ENCODE assay signal across 29 cellular contexts in genomic region chr1:43442756-43443155, GRCh38. TPM values are rescaled to one million over a fixed set of nuclear protein-coding genes. Genes with fewer than 3 reads are reported as not detected.
DNase-seq lines count a peak whose midpoint lies in the region; ATAC-seq, FAIRE-seq and TF ChIP-seq lines count a peak whose summit lies in the region.
"Had no signal": no experiment of that assay in that cellular context is flagged by ENCODE, and none has a peak within 500 bp of the region (broad histone marks: within the 10 kb centered on the region; RNA-seq: fewer than 3 reads in every experiment).

No MANE protein-coding gene starts in this region.

- TF ChIP-seq POLR2A in spleen (IDR thresholded peaks at IDR 0.05) = no peak
- no peak for TF ChIP-seq POLR2A in thyroid gland (IDR thresholded peaks at IDR 0.05)

- no peak overlapping the region for H3K9ac ChIP-seq in H9 (ENCODE audit: extremely low read depth, insufficient read length, low read length)
- no peak overlapping the region for H3K9ac ChIP-seq in kidney (ENCODE audit: low read length in 2 of 2)
- H3K9ac ChIP-seq: SK-N-SH had no signal

- no peaks in the 10 kb centered on the region for H3K27me3 Mint-ChIP-seq in H9 (ENCODE audit: low read depth)
- H3K27me3 Mint-ChIP-seq: activated CD4-positive, alpha-beta memory T cell treated with anti-CD3 and anti-CD28 coated beads, Interleukin-2, amount 10 ng/mL, durations not matched to agents 7 days and 5 days; type B pancreatic cell had no signal

- no peak for FAIRE-seq in kidney (lab: Jason Lieb, UNC)
- FAIRE-seq: endothelial cell of umbilical vein, HepG2 had no signal

- H3K9me3 Mint-ChIP-seq in H9 = no peaks in the 10 kb centered on the region
- H3K9me3 Mint-ChIP-seq: activated CD4-positive, alpha-beta memory T cell treated with anti-CD3 and anti-CD28 coated beads, Interleukin-2, amount 10 ng/mL, durations not matched to agents 7 days and 5 days; T-helper 1 cell treated with Interleukin-12 subunit alpha and Interleukin-12 subunit beta and Interleukin-4 antibody, amounts not matched to agents 30 μg/mL and 1 μg/mL, for 36 hours; type B pancreatic cell had no signal

- no peak overlapping the region for H4K8ac ChIP-seq in H9 (replicated peaks; ENCODE audit: insufficient read length, low read depth, low read length)

- H2BK15ac ChIP-seq in H9 (ENCODE audit: low read depth, low read length) = no peak overlapping the region

- H3K27ac Mint-ChIP-seq in H9 = no peak overlapping the region
- H3K27ac Mint-ChIP-seq: activated CD4-positive, alpha-beta memory T cell treated with anti-CD3 and anti-CD28 coated beads, Interleukin-2, amount 10 ng/mL, durations not matched to agents 7 days and 5 days; T-helper 1 cell treated with Interleukin-12 subunit alpha and Interleukin-12 subunit beta and Interleukin-4 antibody, amounts not matched to agents 30 μg/mL and 1 μg/mL, for 36 hours; type B pancreatic cell had no signal

- no peaks in the 10 kb centered on the region for H4K20me1 ChIP-seq in H9 (ENCODE audit: control insufficient read depth, insufficient read depth, insufficient read length)

- no peak for ATAC-seq in HG02571 (IDR thresholded peaks at IDR 0.05; ENCODE audit: unreplicated experiment)
- ATAC-seq: activated CD4-positive, CD25-positive, alpha-beta regulatory T cell treated with anti-CD3 and anti-CD28 coated beads, Interleukin-2, amount 50 U/mL, for 24 hours; HepG2; left lung; right lobe of liver; Right ventricle myocardium inferior had no signal

- intact Hi-C loops in kidney (cut with DNase I) = no loop called here
- intact Hi-C loops in spleen (cut with DNase I; ENCODE audit: low total_unique reads) = no loop called here
- intact Hi-C loops in thyroid gland (cut with DNase I) = no loop called here

- H3K79me1 ChIP-seq in H9 (ENCODE audit: insufficient read depth, low read depth, low read length, poor library complexity, severe bottlenecking) = no peaks in the 10 kb centered on the region

- H2BK12ac ChIP-seq in H9 (ENCODE audit: insufficient read length, low read depth, low read length) = no peak overlapping the region

- H3K36me3 Mint-ChIP-seq in H9 (ENCODE audit: insufficient read depth in 1 of 3, low read depth in 3 of 3) = peaks cover 14 to 62% (median 44%) of the 10 kb centered on the region in 3 experiments; a peak in 6 of 7 replicates

- H3K4me2 ChIP-seq in H9 (ENCODE audit: insufficient read depth, insufficient read length, low read length) = no peak overlapping the region
- H3K4me2 ChIP-seq: PC-9, SK-N-SH had no signal

- H3K79me2 ChIP-seq in H9 (ENCODE audit: insufficient read depth, low read length) = no peaks in the 10 kb centered on the region

- no peak overlapping the region for H2AK5ac ChIP-seq in H9 (ENCODE audit: insufficient read length, low read length)

- H4K5ac ChIP-seq in H9 (ENCODE audit: insufficient read length, low read depth, low read length) = no peak overlapping the region

- H3K4me3 ChIP-seq in kidney (ENCODE audit: low read length in 2 of 2) (no peak overlapping the region), spleen (no peak overlapping the region), thyroid gland (replicated peaks in 1 of 3) (no peak overlapping the region), foreskin fibroblast (ENCODE audit: low read depth in 1 of 2, low read length in 2 of 2) (no peak overlapping the region)
- H3K4me3 ChIP-seq: left lung, PC-9, prostate gland, right lobe of liver had no signal

- peaks cover 0 to 4% of the 10 kb centered on the region in 2 experiments; a peak in 2 of 4 replicates for H3K4me1 Mint-ChIP-seq in H9
- H3K4me1 Mint-ChIP-seq: activated CD4-positive, alpha-beta memory T cell treated with anti-CD3 and anti-CD28 coated beads, Interleukin-2, amount 10 ng/mL, durations not matched to agents 7 days and 5 days had no signal

- peak; percentile 13 for DNase-seq in activated CD8-positive, alpha-beta memory T cell treated with anti-CD3 and anti-CD28 coated beads, Interleukin-2, amount 50 U/mL, for 4 hours
- no peak for DNase-seq in activated CD8-positive, alpha-beta memory T cell treated with anti-CD3 and anti-CD28 coated beads, Interleukin-2, amount 50 U/mL, for 48 hours
- peak; percentile 17 for DNase-seq in H9
- DNase-seq in kidney = peak; percentile 51
- DNase-seq in spleen = peak; percentile 51
- no peak for DNase-seq in thyroid gland
- no peak for DNase-seq in foreskin fibroblast
- DNase-seq: activated CD4-positive, alpha-beta memory T cell treated with anti-CD3 and anti-CD28 coated beads, Interleukin-2, amount 10 ng/mL, durations not matched to agents 7 days and 5 days; amygdala; hippocampal formation; Kasumi-1; NCI-H1417; NCI-H2029 treated with DMSO at 0.1 percent for 48 hours; NCI-H2227 treated with DMSO at 0.1 percent for 48 hours; NCI-H526 treated with DMSO at 0.1 percent for 48 hours; PC-9; SK-N-SH; stimulated activated CD4-positive, alpha-beta T cell treated with anti-CD3 and anti-CD28 coated beads, Interleukin-4, amount 100 ng/mL, for 24 hours had no signal

- WGBS in H9 (ENCODE audit: extremely low coverage, insufficient read length, low lambda C conversion rate) = no CpG with 5 or more reads among the region's 12 CpGs
- 93 to 95% (median 94%) methylated on average over 8 to 12 of the region's 12 CpGs for WGBS in spleen, 5 donors
- WGBS in thyroid gland, 2 donors = 93 to 100% methylated on average over 5 to 10 of the region's 12 CpGs

- no peaks in the 10 kb centered on the region for H3K23me2 ChIP-seq in H9 (ENCODE audit: insufficient read length, low read depth, low read length, poor library complexity, severe bottlenecking)

- no peak overlapping the region for H2AFZ ChIP-seq in H9 (ENCODE audit: low read length)
- H2AFZ ChIP-seq: PC-9 had no signal

- no peak overlapping the region for H3T11ph ChIP-seq in H9 (ENCODE audit: low read length)

- H3K9me3 ChIP-seq in H9 (ENCODE audit: control insufficient read depth, low read depth, low read length) = no peaks in the 10 kb centered on the region
- H3K9me3 ChIP-seq in kidney (ENCODE audit: control insufficient read depth in 1 of 2, low read length in 2 of 2) = no peaks in the 10 kb centered on the region
- no peaks in the 10 kb centered on the region for H3K9me3 ChIP-seq in spleen
- H3K9me3 ChIP-seq in thyroid gland = no peaks in the 10 kb centered on the region
- H3K9me3 ChIP-seq: left lung, prostate gland, right lobe of liver, SK-N-SH had no signal

- H3K4me3 Mint-ChIP-seq in H9 = no peak overlapping the region
- H3K4me3 Mint-ChIP-seq: activated CD4-positive, alpha-beta memory T cell treated with anti-CD3 and anti-CD28 coated beads, Interleukin-2, amount 10 ng/mL, durations not matched to agents 7 days and 5 days; T-helper 1 cell treated with Interleukin-12 subunit alpha and Interleukin-12 subunit beta and Interleukin-4 antibody, amounts not matched to agents 30 μg/mL and 1 μg/mL, for 36 hours; type B pancreatic cell had no signal

- no peak overlapping the region for H3K4ac ChIP-seq in H9 (ENCODE audit: low read depth, low read length)

- H3K56ac ChIP-seq in H9 (ENCODE audit: insufficient read length, low read depth, low read length) = no peak overlapping the region

- no peak overlapping the region for H3K18ac ChIP-seq in H9 (ENCODE audit: insufficient read length, low read depth, low read length)

- H3K14ac ChIP-seq in H9 (ENCODE audit: insufficient read depth, low read length) = no peak overlapping the region

- H3K27me3 ChIP-seq in H9 (ENCODE audit: insufficient read depth, low read length) = no peaks in the 10 kb centered on the region
- H3K27me3 ChIP-seq in spleen (replicated peaks in 1 of 7) = no peaks in the 10 kb centered on the region
- H3K27me3 ChIP-seq in thyroid gland = no peaks in the 10 kb centered on the region
- H3K27me3 ChIP-seq: left lung, right lobe of liver had no signal

- no peak overlapping the region for H2BK120ac ChIP-seq in H9 (ENCODE audit: low read depth, low read length, poor library complexity, severe bottlenecking)

- no peak overlapping the region for H2BK20ac ChIP-seq in H9 (ENCODE audit: low read depth, low read length, poor library complexity, severe bottlenecking)

- H2BK5ac ChIP-seq in H9 (ENCODE audit: insufficient read length, low read length) = no peak overlapping the region

- H3K4me1 ChIP-seq in H9 (ENCODE audit: insufficient read depth, low read length) (no peaks in the 10 kb centered on the region), kidney (ENCODE audit: control insufficient read depth in 1 of 2, insufficient read depth in 1 of 2, low read depth in 1 of 2, low read length in 2 of 2) (peaks cover 0 to 4% of the 10 kb centered on the region in 2 donors), spleen (no peaks in the 10 kb centered on the region), thyroid gland (no peaks in the 10 kb centered on the region)
- H3K4me1 ChIP-seq: left lung, prostate gland had no signal

- H3K36me3 ChIP-seq in kidney (ENCODE audit: control insufficient read depth in 1 of 2, insufficient read depth in 2 of 2, low read length in 2 of 2) (peaks cover 65 to 85% of the 10 kb centered on the region in 2 donors), spleen (peaks cover 5 to 100% (median 93%) of the 10 kb centered on the region in 6 donors), thyroid gland (peaks cover 70 to 86% of the 10 kb centered on the region in 2 donors)

- no peak for TF ChIP-seq CTCF in H9 (conservative IDR thresholded peaks at IDR 0.05)
- no peak for TF ChIP-seq CTCF in kidney (IDR thresholded peaks at IDR 0.05; ENCODE audit: borderline replicate concordance, extremely low read depth, insufficient read depth)
- no peak for TF ChIP-seq CTCF in spleen (IDR thresholded peaks at IDR 0.05 in 8 of 11, conservative IDR thresholded peaks at IDR 0.05 in 3 of 11)
- TF ChIP-seq CTCF in thyroid gland (IDR thresholded peaks at IDR 0.05) = no peak
- no peak for TF ChIP-seq CTCF in foreskin fibroblast (IDR thresholded peaks at IDR 0.05; ENCODE audit: low read depth, low read length)

- H4K91ac ChIP-seq in H9 (ENCODE audit: insufficient read length, low read depth, low read length) = no peak overlapping the region

- no peak overlapping the region for H3K27ac ChIP-seq in H9 (ENCODE audit: insufficient read length, low read depth, low read length)
- H3K27ac ChIP-seq in kidney (ENCODE audit: low read depth in 2 of 2, low read length in 2 of 2) = no peak overlapping the region
- H3K27ac ChIP-seq in spleen = no peak overlapping the region
- H3K27ac ChIP-seq in thyroid gland = no peak overlapping the region
- H3K27ac ChIP-seq: left lung, PC-9, prostate gland, right lobe of liver had no signal

- H3K23ac ChIP-seq in H9 (ENCODE audit: insufficient read length, low read depth, low read length) = no peak overlapping the region

RNA-seq across cellular contexts. Expression of gene HYI, which starts 11.0 kb away (rescaled TPM):
- total RNA-seq in H9 (2021) (15.1 and 16.1 TPM in 2 replicates), kidney (50.5 TPM), spleen (10 to 100 TPM; 24.2 to 47.3 (median 38.6) TPM), thyroid gland (10 to 100 TPM; 50.6 to 92.9 (median 65.6) TPM)
- polyA plus RNA-seq in kidney (ENCODE audit: insufficient read depth, low read depth, low replicate concordance) (91.2 TPM), spleen (10 to 100 TPM; 23.2 to 67.2 (median 59.9) TPM)
- total RNA-seq: A172, HepG2 had no signal
- polyA plus RNA-seq: HepG2 had no signal

RNA-seq across cellular contexts. Expression of gene SZT2, which starts 53.1 kb away (rescaled TPM):
- 14.8 and 16.8 TPM in 2 replicates for total RNA-seq in H9 (2021)
- 66.8 TPM for total RNA-seq in kidney
- polyA plus RNA-seq in kidney (ENCODE audit: insufficient read depth, low read depth, low replicate concordance) = 10.4 TPM
- total RNA-seq in spleen = 100 to 1,000 TPM in 3 of 7 donors, 10 to 100 TPM in 4; 64.7 to 115 (median 75.7) TPM
- polyA plus RNA-seq in spleen = 10 to 100 TPM in 2 of 3 donors, 1 to 10 TPM in 1; 9.4 to 35.6 (median 16.7) TPM
- total RNA-seq in thyroid gland = 100 to 1,000 TPM in 1 of 4 donors, 10 to 100 TPM in 3; 36.1 to 107 (median 58.2) TPM

RNA-seq across cellular contexts. Expression of gene MED8, which starts 53.2 kb away (rescaled TPM):
- total RNA-seq in H9 (2021) = 19.1 and 23.0 TPM in 2 replicates
- 36.5 TPM for total RNA-seq in kidney
- 44.3 TPM for polyA plus RNA-seq in kidney (ENCODE audit: insufficient read depth, low read depth, low replicate concordance)
- total RNA-seq in spleen = 10 to 100 TPM; 24.8 to 38.3 (median 30.5) TPM
- polyA plus RNA-seq in spleen = 10 to 100 TPM; 18.3 to 23.8 (median 22.3) TPM
- total RNA-seq in thyroid gland = 10 to 100 TPM; 37.7 to 48.6 (median 45.3) TPM

Comparison
In these comparisons a context has a peak if more than half of its experiments do, and no peak if none do; other contexts are left out.
1. DNase-seq: peak in activated CD8-positive, alpha-beta memory T cell treated with anti-CD3 and anti-CD28 coated beads, Interleukin-2, amount 50 U/mL, for 4 hours (single experiment), H9 (single experiment), kidney (single experiment) and spleen (single experiment); none in activated CD8-positive, alpha-beta memory T cell treated with anti-CD3 and anti-CD28 coated beads, Interleukin-2, amount 50 U/mL, for 48 hours (single experiment), thyroid gland (0 of 2) and foreskin fibroblast (0 of 2).